Comparison of ENCODE assay signal across 1 cellular context in genomic region chr12:124240493-124240892, GRCh38.
TF ChIP-seq lines count a peak whose summit lies in the region.

No MANE protein-coding gene starts in this region.

TF ChIP-seq in HepG2, 621 proteins besides CTCF, POLR2A, EP300 and RAD21 (continues in another document):
- TF ChIP-seq ZNF326 (CRISPR knock-in tag; IDR thresholded peaks at IDR 0.05; ENCODE audit: borderline replicate concordance), result no peak
- TF ChIP-seq USF2 (IDR thresholded peaks at IDR 0.05; ENCODE audit: low read depth, low read length), result no peak
- TF ChIP-seq USF2 (CRISPR knock-in tag; IDR thresholded peaks at IDR 0.05; ENCODE audit: borderline replicate concordance), result peak; percentile 79; the same call in 1 of the 2 replicates
- TF ChIP-seq FOSL1 (CRISPR knock-in tag; IDR thresholded peaks at IDR 0.05; ENCODE audit: borderline replicate concordance), result no peak
- TF ChIP-seq FOXK2 (IDR thresholded peaks at IDR 0.05), result no peak
- TF ChIP-seq ZNF790 (CRISPR knock-in tag; IDR thresholded peaks at IDR 0.05; ENCODE audit: borderline replicate concordance), result no peak
- no peak for TF ChIP-seq NR2F6 (IDR thresholded peaks at IDR 0.05)
- no peak for TF ChIP-seq NR2F6 (CRISPR knock-in tag; IDR thresholded peaks at IDR 0.05)
- no peak for TF ChIP-seq FOXO1 (CRISPR knock-in tag; IDR thresholded peaks at IDR 0.05)
- TF ChIP-seq ARID2 (CRISPR knock-in tag; IDR thresholded peaks at IDR 0.05; ENCODE audit: borderline replicate concordance), result no peak
- TF ChIP-seq KDM1A (CRISPR knock-in tag; IDR thresholded peaks at IDR 0.05), result no peak
- TF ChIP-seq XRCC5 (optimal IDR thresholded peaks at IDR 0.05; ENCODE audit: low read length), result no peak
- peak; percentile 96 for TF ChIP-seq THAP11 (CRISPR knock-in tag; IDR thresholded peaks at IDR 0.05)
- TF ChIP-seq ZNF276 (CRISPR knock-in tag; IDR thresholded peaks at IDR 0.05; ENCODE audit: low read depth), result no peak
- TF ChIP-seq STAG1 (CRISPR knock-in tag; IDR thresholded peaks at IDR 0.05), result no peak
- TF ChIP-seq BCL3 (CRISPR knock-in tag; IDR thresholded peaks at IDR 0.05), result no peak
- TF ChIP-seq THYN1 (CRISPR knock-in tag; IDR thresholded peaks at IDR 0.05; ENCODE audit: borderline replicate concordance, low read depth), result no peak
- no peak for TF ChIP-seq ZNF646 (CRISPR knock-in tag; IDR thresholded peaks at IDR 0.05)
- TF ChIP-seq ZNF546 (CRISPR knock-in tag; conservative IDR thresholded peaks at IDR 0.05), result no peak
- TF ChIP-seq NFYB (CRISPR knock-in tag; IDR thresholded peaks at IDR 0.05), result peak; percentile 64
- no peak for TF ChIP-seq PRDM4 (CRISPR knock-in tag; IDR thresholded peaks at IDR 0.05; ENCODE audit: borderline replicate concordance)
- TF ChIP-seq MED8 (CRISPR knock-in tag; IDR thresholded peaks at IDR 0.05; ENCODE audit: insufficient replicate concordance), result no peak
- no peak for TF ChIP-seq ZNF124 (CRISPR knock-in tag; IDR thresholded peaks at IDR 0.05)
- TF ChIP-seq PREB (CRISPR knock-in tag; IDR thresholded peaks at IDR 0.05), result no peak
- no peak for TF ChIP-seq ZNF253 (CRISPR knock-in tag; IDR thresholded peaks at IDR 0.05; ENCODE audit: borderline replicate concordance)
- no peak for TF ChIP-seq TAF15 (IDR thresholded peaks at IDR 0.05; ENCODE audit: low read depth, low read length, poor library complexity, severe bottlenecking)
- TF ChIP-seq PBX3 (CRISPR knock-in tag; IDR thresholded peaks at IDR 0.05; ENCODE audit: borderline replicate concordance), result no peak
- TF ChIP-seq ZNF576 (CRISPR knock-in tag; IDR thresholded peaks at IDR 0.05), result no peak
- no peak for TF ChIP-seq ZNF263 (CRISPR knock-in tag; IDR thresholded peaks at IDR 0.05)
- no peak for TF ChIP-seq NCOA2 (CRISPR knock-in tag; IDR thresholded peaks at IDR 0.05)
- no peak for TF ChIP-seq E2F1 (CRISPR knock-in tag; IDR thresholded peaks at IDR 0.05)
- no peak for TF ChIP-seq ZFP41 (CRISPR knock-in tag; IDR thresholded peaks at IDR 0.05; ENCODE audit: borderline replicate concordance)
- TF ChIP-seq SUZ12 (IDR thresholded peaks at IDR 0.05; ENCODE audit: low read depth, low read length), result no peak
- TF ChIP-seq ZBTB46 (CRISPR knock-in tag; IDR thresholded peaks at IDR 0.05; ENCODE audit: borderline replicate concordance), result no peak
- TF ChIP-seq ZNF331 (CRISPR knock-in tag; IDR thresholded peaks at IDR 0.05), result no peak
- TF ChIP-seq ELF1 (CRISPR knock-in tag; IDR thresholded peaks at IDR 0.05), result peak; percentile 47; the same call in 1 of the 2 replicates
- no peak for TF ChIP-seq E2F2 (CRISPR knock-in tag; IDR thresholded peaks at IDR 0.05; ENCODE audit: borderline replicate concordance)
- no peak for TF ChIP-seq ZKSCAN8 (CRISPR knock-in tag; IDR thresholded peaks at IDR 0.05; ENCODE audit: borderline replicate concordance)
- peak; percentile 87 for TF ChIP-seq ZNF143 (CRISPR knock-in tag; IDR thresholded peaks at IDR 0.05)
- TF ChIP-seq KMT2A (CRISPR knock-in tag; IDR thresholded peaks at IDR 0.05), result no peak
- TF ChIP-seq RBFOX2 (IDR thresholded peaks at IDR 0.05; ENCODE audit: low read depth, low read length), result no peak
